In genomic region chr19:43594081-43594697, GRCh38 we compare ENCODE assay signal across 8 cellular contexts. TPM values are rescaled to one million over a fixed set of nuclear protein-coding genes. Genes with fewer than 3 reads are reported as not detected.
DNase-seq lines count a peak whose midpoint lies in the region; ATAC-seq, FAIRE-seq and TF ChIP-seq lines count a peak whose summit lies in the region.

No MANE protein-coding gene starts in this region.

- H3K27ac ChIP-seq in A673 (ENCODE audit: low read depth, low read length, poor library complexity, severe bottlenecking) (no peak overlapping the region), HL-60 (replicated peaks) (no peak overlapping the region)

- peak overlapping the region; percentile 16 to 99 (median 78) for H3K4me3 Mint-ChIP-seq in naive thymus-derived CD8-positive, alpha-beta T cell

- no peak for FAIRE-seq in bronchial epithelial cell (lab: Jason Lieb, UNC)

- H3K27ac Mint-ChIP-seq in naive thymus-derived CD8-positive, alpha-beta T cell, result peak overlapping the region in 6 of 10 donors; percentile 10 to 91 (median 79)

- no peaks in the 10 kb centered on the region for H3K9me3 Mint-ChIP-seq in naive thymus-derived CD8-positive, alpha-beta T cell

- peaks cover 0 to 2% (median 0%) of the 10 kb centered on the region in 5 donors for H3K27me3 Mint-ChIP-seq in naive thymus-derived CD8-positive, alpha-beta T cell

- CTCF ChIA-PET in A673 (lab: Charles Lee), result interaction anchor here (0.6 to 2.1 kb wide), 12 partner anchors 9 to 607 kb away, joined by 3 to 25 read pairs (median 4); no protein-coding TSS in a partner anchor

- POLR2A ChIA-PET in A673 (lab: Charles Lee; ENCODE audit: low non-redundant PET), result interaction anchor here (0.8 kb wide), 1 partner anchor 39 kb away, joined by 5 read pairs; no protein-coding TSS in a partner anchor
- POLR2A ChIA-PET in naive thymus-derived CD8-positive, alpha-beta T cell (lab: Charles Lee), result interaction anchor here (0.7 to 5.4 kb wide), 13 partner anchors 10 to 155 kb away, joined by 3 to 55 read pairs (median 7); partner anchors contain the start of genes PINLYP, XRCC1 and ZNF575

- H3K36me3 ChIP-seq in A673 (ENCODE audit: insufficient read depth, low read length, poor library complexity, severe bottlenecking) (peaks cover 20% of the 10 kb centered on the region), bronchial epithelial cell (ENCODE audit: control insufficient read depth, insufficient read depth, low read length) (peaks cover 26% of the 10 kb centered on the region)

- peak overlapping the region; percentile 78 for H3K4me3 ChIP-seq in A673 (ENCODE audit: low read depth, low read length, poor library complexity, severe bottlenecking)
- peak overlapping the region; percentile 77 for H3K4me3 ChIP-seq in HL-60 (replicated peaks; ENCODE audit: insufficient read depth, low read length)
- peak overlapping the region; percentile 71 for H3K4me3 ChIP-seq in bronchial epithelial cell (ENCODE audit: low read depth, low read length)

- no peaks in the 10 kb centered on the region for H3K27me3 ChIP-seq in A673 (replicated peaks; ENCODE audit: insufficient read depth, low read depth, low read length, poor library complexity)
- no peaks in the 10 kb centered on the region for H3K27me3 ChIP-seq in HL-60 (ENCODE audit: insufficient read depth, poor library complexity, severe bottlenecking)
- no peaks in the 10 kb centered on the region for H3K27me3 ChIP-seq in bronchial epithelial cell (ENCODE audit: control insufficient read depth, insufficient read depth, low read length)

- peaks cover 12% of the 10 kb centered on the region for H3K4me1 ChIP-seq in A673 (ENCODE audit: insufficient read depth, low read length, poor library complexity, severe bottlenecking)

- no peak for DNase-seq in A673 (ENCODE audit: low spot score)
- DNase-seq in HL-60 (ENCODE audit: low read depth in 1 of 2, low spot score in 1 of 2), result no peak
- no peak for DNase-seq in bronchial epithelial cell (ENCODE audit: low read depth)
- DNase-seq in naive thymus-derived CD8-positive, alpha-beta T cell, result no peak
- no peak for DNase-seq in left lobe of liver (ENCODE audit: low spot score)
- DNase-seq in NOMO-1 treated with DMSO at 0.1 percent for 48 hours (lab: John Stamatoyannopoulos, UW; ENCODE audit: unreplicated experiment), result no peak
- no peak for DNase-seq in RKO (ENCODE audit: low spot score)

- no peaks in the 10 kb centered on the region for H3K9me3 ChIP-seq in A673 (ENCODE audit: low read depth, low read length, poor library complexity, severe bottlenecking)

- peaks cover 31 to 69% (median 57%) of the 10 kb centered on the region in 4 donors for H3K4me1 Mint-ChIP-seq in naive thymus-derived CD8-positive, alpha-beta T cell

- no peak for ATAC-seq in naive thymus-derived CD8-positive, alpha-beta T cell
- ATAC-seq in left lobe of liver, result no peak
- no peak for ATAC-seq in HG03175 (IDR thresholded peaks at IDR 0.05; ENCODE audit: unreplicated experiment)

- peaks cover 0 to 21% (median 3%) of the 10 kb centered on the region in 3 donors for H3K36me3 Mint-ChIP-seq in naive thymus-derived CD8-positive, alpha-beta T cell

- intact Hi-C loops in A673 (cut with micrococcal nuclease; ENCODE audit: unreplicated experiment), result no loop called here

- no peak for TF ChIP-seq CTCF in A673 (conservative IDR thresholded peaks at IDR 0.05; ENCODE audit: low read depth, low read length)
- TF ChIP-seq CTCF in HL-60 (IDR thresholded peaks at IDR 0.05; ENCODE audit: insufficient read depth, low read length), result no peak
- TF ChIP-seq CTCF in bronchial epithelial cell (IDR thresholded peaks at IDR 0.05; ENCODE audit: insufficient read depth, low read length, severe bottlenecking), result no peak

- no TSS peak for BruUV-seq in A673 (replicated peaks; lab: Mats Ljungman, UMichigan)

RNA-seq across cellular contexts. Expression of gene IRGQ, which starts 1.7 kb away (rescaled TPM):
- total RNA-seq in A673 (2021), result 34.1 and 37.7 TPM in 2 replicates
- 15.9 and 19.5 TPM in 2 replicates for total RNA-seq in bronchial epithelial cell
- 10 to 100 TPM; 14.9 to 15.7 TPM for total RNA-seq in naive thymus-derived CD8-positive, alpha-beta T cell
- 1 to 10 TPM in 1 of 3 donors, under 1 TPM in 2; 0.37 to 1.1 (median 0.82) TPM for polyA plus RNA-seq in naive thymus-derived CD8-positive, alpha-beta T cell
- 17.1 TPM for total RNA-seq in left lobe of liver

RNA-seq across cellular contexts. Expression of gene ZNF576, which starts 2.2 kb away (rescaled TPM):
- total RNA-seq in A673 (2021), result 19.2 and 20.3 TPM in 2 replicates
- 9.5 and 10.5 TPM in 2 replicates for total RNA-seq in bronchial epithelial cell
- 10 to 100 TPM; 17.1 to 17.8 TPM for total RNA-seq in naive thymus-derived CD8-positive, alpha-beta T cell
- polyA plus RNA-seq in naive thymus-derived CD8-positive, alpha-beta T cell, result 10 to 100 TPM in 1 of 3 donors, 1 to 10 TPM in 2; 6.2 to 10.4 (median 9.3) TPM
- 7.7 TPM for total RNA-seq in left lobe of liver

RNA-seq across cellular contexts. Expression of gene SRRM5, which starts 17.7 kb away (rescaled TPM):
- 0.62 and 0.66 TPM in 2 replicates for total RNA-seq in A673 (2021)
- total RNA-seq in bronchial epithelial cell, result not detected in 2 replicates
- total RNA-seq in naive thymus-derived CD8-positive, alpha-beta T cell, result 1 to 10 TPM; 1.4 TPM
- polyA plus RNA-seq in naive thymus-derived CD8-positive, alpha-beta T cell, result under 1 TPM in 2 of 3 donors, not detected in 1; 0.08 to 0.94 TPM
- total RNA-seq in left lobe of liver, result 0.35 TPM

RNA-seq across cellular contexts. Expression of gene PINLYP, which starts 18.6 kb away (rescaled TPM):
- total RNA-seq in A673 (2021) (14.3 and 15.6 TPM in 2 replicates), bronchial epithelial cell (0.53 and 0.64 TPM in 2 replicates), left lobe of liver (0.88 TPM)
- total RNA-seq in naive thymus-derived CD8-positive, alpha-beta T cell, result 1 to 10 TPM; 2.5 to 2.7 TPM
- 1 to 10 TPM in 2 of 3 donors, under 1 TPM in 1; 0.68 to 2.3 (median 1.7) TPM for polyA plus RNA-seq in naive thymus-derived CD8-positive, alpha-beta T cell

RNA-seq across cellular contexts. Expression of gene XRCC1, which starts 18.9 kb away (rescaled TPM):
- total RNA-seq in A673 (2021), result 69.4 and 86.0 TPM in 2 replicates
- 8.3 and 10.5 TPM in 2 replicates for total RNA-seq in bronchial epithelial cell
- 10 to 100 TPM; 38.2 to 39.0 TPM for total RNA-seq in naive thymus-derived CD8-positive, alpha-beta T cell
- 10 to 100 TPM; 16.8 to 34.6 (median 33.7) TPM for polyA plus RNA-seq in naive thymus-derived CD8-positive, alpha-beta T cell
- total RNA-seq in left lobe of liver, result 8.8 TPM
